8 cellular contexts compared by ENCODE assay signal in the genomic region with DNA sequence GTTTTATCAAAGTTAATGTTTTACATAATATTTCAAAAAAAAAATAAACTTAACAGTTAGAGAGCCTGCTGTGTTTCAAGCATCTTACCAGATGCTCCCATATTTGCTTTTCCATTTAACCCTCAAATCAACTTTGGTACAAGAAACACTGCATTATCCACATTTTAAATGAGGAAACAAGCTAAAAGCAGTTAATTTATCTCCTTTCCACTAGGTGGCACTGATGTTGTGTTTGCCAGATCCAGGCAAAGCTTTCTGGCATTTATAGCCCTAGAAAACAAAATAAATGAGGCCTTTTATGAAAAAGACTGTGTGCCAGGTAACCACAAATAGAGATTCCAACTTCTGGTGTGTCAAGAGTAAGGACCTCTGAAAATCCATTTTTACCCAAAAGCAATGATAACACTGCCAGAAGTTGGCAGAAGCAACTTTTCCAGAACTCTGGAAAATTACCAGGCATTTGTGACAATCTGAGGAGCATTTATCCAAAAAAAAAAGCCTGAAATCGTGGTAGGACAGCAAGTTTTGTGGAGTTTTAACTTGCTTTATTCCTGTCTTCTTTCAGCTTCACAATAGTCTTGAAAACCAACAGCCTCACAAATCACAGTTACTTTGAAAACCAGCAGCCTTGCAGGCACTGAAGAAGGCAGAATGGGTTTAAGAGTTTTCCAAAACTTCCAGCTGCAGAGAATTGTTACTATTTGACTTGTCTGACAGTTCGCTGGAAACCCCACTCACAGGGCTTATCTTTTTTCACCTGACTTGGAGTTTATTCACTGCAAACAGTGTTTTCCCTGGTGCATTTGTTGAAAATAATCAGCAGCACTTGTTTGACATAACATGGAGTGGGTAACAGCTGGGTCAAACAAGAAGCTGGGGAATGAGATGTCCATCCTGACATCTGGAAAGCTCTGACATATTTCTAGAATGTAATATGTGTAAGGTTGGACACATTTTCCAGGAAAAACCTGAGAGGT. TPM values are rescaled to one million over a fixed set of nuclear protein-coding genes. Genes with fewer than 3 reads are reported as not detected.
DNase-seq lines count a peak whose midpoint lies in the region; ATAC-seq and TF ChIP-seq lines count a peak whose summit lies in the region.

No MANE protein-coding gene starts in this region.

- no peaks in the 10 kb centered on the region for H3K9me2 ChIP-seq in GM23338 (ENCODE audit: insufficient read depth)

- H3K9me3 ChIP-seq in CD4-positive, alpha-beta memory T cell (ENCODE audit: control insufficient read depth in 1 of 2, low read length in 2 of 2) = no peaks in the 10 kb centered on the region
- H3K9me3 ChIP-seq in uterus = no peaks in the 10 kb centered on the region

- H3K4me1 ChIP-seq in CD4-positive, alpha-beta memory T cell (ENCODE audit: insufficient read depth, low read length) = no peaks in the 10 kb centered on the region
- peaks cover 5% of the 10 kb centered on the region; the same call in 1 of the 2 replicates for H3K4me1 ChIP-seq in GM23338 (ENCODE audit: insufficient read depth)
- H3K4me1 ChIP-seq in uterus = no peaks in the 10 kb centered on the region

- H3K36me3 Mint-ChIP-seq in CD4-positive, alpha-beta memory T cell = peaks cover 0 to 6% of the 10 kb centered on the region in 2 donors
- H3K36me3 Mint-ChIP-seq in GM23338 (ENCODE audit: low read depth) = no peaks in the 10 kb centered on the region

- H4K20me1 ChIP-seq in GM23338 (replicated peaks; ENCODE audit: insufficient read depth) = no peaks in the 10 kb centered on the region

- H3K4me2 ChIP-seq in GM23338 = no peak overlapping the region

- no peaks in the 10 kb centered on the region for H3K27me3 ChIP-seq in CD4-positive, alpha-beta memory T cell (ENCODE audit: insufficient read depth, low read length)
- H3K27me3 ChIP-seq in GM23338 (ENCODE audit: insufficient read depth) (no peaks in the 10 kb centered on the region), brain microvascular endothelial cell (replicated peaks) (no peaks in the 10 kb centered on the region), uterus (no peaks in the 10 kb centered on the region)

- TF ChIP-seq CTCF in GM23338 (conservative IDR thresholded peaks at IDR 0.05; ENCODE audit: low read depth in 2 of 2) (peak; percentile 77 to 90), brain microvascular endothelial cell (IDR thresholded peaks at IDR 0.05; ENCODE audit: low read depth, low read length, missing control alignments) (peak; percentile 73), uterus (IDR thresholded peaks at IDR 0.05) (peak; percentile 56 to 69 (median 69))

- no peaks in the 10 kb centered on the region for H3K36me3 ChIP-seq in CD4-positive, alpha-beta memory T cell (ENCODE audit: insufficient read depth, low read length)
- no peaks in the 10 kb centered on the region for H3K36me3 ChIP-seq in GM23338 (ENCODE audit: insufficient read depth)
- H3K36me3 ChIP-seq in brain microvascular endothelial cell (replicated peaks) = no peaks in the 10 kb centered on the region
- no peaks in the 10 kb centered on the region for H3K36me3 ChIP-seq in uterus

- H3K79me2 ChIP-seq in GM23338 (replicated peaks; ENCODE audit: insufficient read depth) = peaks cover 6% of the 10 kb centered on the region; the same call in 1 of the 2 replicates

- in situ Hi-C loops in brain microvascular endothelial cell (cut with HindIII; ENCODE audit: low pct_ligation_motif_present, low sequenced_read_pairs) = no loop called here

- TF ChIP-seq POLR2A in uterus (IDR thresholded peaks at IDR 0.05) = no peak

- H3F3A ChIP-seq in GM23338 (replicated peaks; ENCODE audit: low read depth) = no peaks in the 10 kb centered on the region

- intact Hi-C loops in CD4-positive, alpha-beta memory T cell (cut with micrococcal nuclease) = loop anchor here (1.0 to 2.0 kb wide), 4 partner anchors 9 to 286 kb away; partner anchors contain the start of genes FAM162A and WDR5B
- intact Hi-C loops in uterus (cut with DNase I; ENCODE audit: low total_unique reads) = no loop called here
- intact Hi-C loops in posterior vena cava (cut with DNase I) = loop anchor here in 1 of 2 donors (10.0 kb wide), 1 partner anchor 292 kb away; the partner anchor contains the start of gene PARP14

- H2AFZ ChIP-seq in GM23338 = no peak overlapping the region

- no peak overlapping the region for H3K4me3 Mint-ChIP-seq in CD4-positive, alpha-beta memory T cell
- no peak overlapping the region for H3K4me3 Mint-ChIP-seq in GM23338

- ATAC-seq in GM23338 (no peak), GM18861 (IDR thresholded peaks at IDR 0.05; ENCODE audit: unreplicated experiment) (no peak)

- POLR2A ChIA-PET in CD4-positive, alpha-beta memory T cell (lab: Charles Lee; ENCODE audit: partially characterized antibody) = interaction anchor here (0.6 to 1.9 kb wide), 7 partner anchors 10 to 847 kb away, joined by 3 to 32 read pairs (median 4); partner anchors contain the start of genes DTX3L, FAM162A, MIX23 and PARP9

- H3K4me1 Mint-ChIP-seq in CD4-positive, alpha-beta memory T cell = peaks cover 4 to 7% (median 5%) of the 10 kb centered on the region in 4 donors
- H3K4me1 Mint-ChIP-seq in GM23338 = peaks cover 6% of the 10 kb centered on the region

- CTCF ChIA-PET in CD4-positive, alpha-beta memory T cell (lab: Charles Lee; ENCODE audit: partially characterized antibody) = interaction anchor here (0.5 to 3.3 kb wide), 26 partner anchors 8 to 847 kb away, joined by 3 to 47 read pairs (median 4); partner anchors contain the start of genes FAM162A, MIX23, PARP14 and POLQ

- no peak overlapping the region for H3K27ac ChIP-seq in CD4-positive, alpha-beta memory T cell (ENCODE audit: low read depth, low read length)
- H3K27ac ChIP-seq in GM23338 (ENCODE audit: low read depth) = 0 out of 2 replicates have a peak overlapping the region, but pooled peaks have one; percentile 10
- H3K27ac ChIP-seq in brain microvascular endothelial cell = no peak overlapping the region
- H3K27ac ChIP-seq in uterus = peak overlapping the region; percentile 23 to 48

- peak overlapping the region in 1 of 7 donors; percentile 48 for H3K27ac Mint-ChIP-seq in CD4-positive, alpha-beta memory T cell
- no peak overlapping the region for H3K27ac Mint-ChIP-seq in GM23338

- no peak overlapping the region for H3K4me3 ChIP-seq in CD4-positive, alpha-beta memory T cell (ENCODE audit: low read length in 2 of 2)
- H3K4me3 ChIP-seq in GM23338 (no peak overlapping the region), brain microvascular endothelial cell (ENCODE audit: low read depth, low read length) (no peak overlapping the region), uterus (no peak overlapping the region)

- DNase-seq in CD4-positive, alpha-beta memory T cell = peak; percentile 40 to 55 (median 47)
- DNase-seq in GM23338 (ENCODE audit: low spot score) = peak; percentile 76
- peak; percentile 8 for DNase-seq in NCI-H748 treated with DMSO at 0.1 percent for 48 hours (lab: John Stamatoyannopoulos, UW)
- no peak for DNase-seq in brain microvascular endothelial cell
- peak; percentile 60 for DNase-seq in kidney tubule cell (ENCODE audit: low spot score)
- DNase-seq in uterus = no peak
- DNase-seq in posterior vena cava (ENCODE audit: low spot score) = no peak

- H3K27me3 Mint-ChIP-seq in CD4-positive, alpha-beta memory T cell = no peaks in the 10 kb centered on the region
- H3K27me3 Mint-ChIP-seq in GM23338 (ENCODE audit: insufficient read depth, low read depth, poor library complexity) = peaks cover 1% of the 10 kb centered on the region

- no peaks in the 10 kb centered on the region for H3K9me3 Mint-ChIP-seq in CD4-positive, alpha-beta memory T cell
- no peaks in the 10 kb centered on the region for H3K9me3 Mint-ChIP-seq in GM23338

RNA-seq across cellular contexts. Expression of gene FAM162A, which starts 9.2 kb away (rescaled TPM):
- 10 to 100 TPM; 31.1 to 32.8 TPM for total RNA-seq in CD4-positive, alpha-beta memory T cell
- 100 to 1,000 TPM in 1 of 2 donors, 10 to 100 TPM in 1; 96.6 to 136 TPM for polyA plus RNA-seq in CD4-positive, alpha-beta memory T cell
- 34.4 and 35.9 TPM in 2 replicates for total RNA-seq in GM23338 (2014; rRNA removed; shearing (Covaris generic))
- polyA plus RNA-seq in GM23338 (2016; fragmentation: Nextera tagmentation; extraction: Ambion mirVana) = 227 and 234 TPM in 2 replicates
- total RNA-seq in uterus (10 to 100 TPM; 17.6 to 99.9 (median 31.0) TPM), posterior vena cava (10 to 100 TPM; 31.5 to 36.9 TPM)

RNA-seq across cellular contexts. Expression of gene MIX23, which starts 10.1 kb away (rescaled TPM):
- total RNA-seq in CD4-positive, alpha-beta memory T cell = 10 to 100 TPM; 23.4 to 25.1 TPM
- polyA plus RNA-seq in CD4-positive, alpha-beta memory T cell = 1 to 10 TPM; 5.3 to 8.9 TPM
- total RNA-seq in GM23338 (2014; rRNA removed; shearing (Covaris generic)) = 57.7 and 84.9 TPM in 2 replicates
- polyA plus RNA-seq in GM23338 (2016; fragmentation: Nextera tagmentation; extraction: Ambion mirVana) = 146 and 162 TPM in 2 replicates
- total RNA-seq in uterus (10 to 100 TPM in 3 of 4 donors, not detected in 1; 14.1 to 20.1 (median 18.9) TPM), posterior vena cava (10 to 100 TPM; 13.8 to 16.3 TPM)

RNA-seq across cellular contexts. Expression of gene WDR5B, which starts 22.7 kb away (rescaled TPM):
- total RNA-seq in CD4-positive, alpha-beta memory T cell = 10 to 100 TPM; 19.2 to 19.4 TPM
- polyA plus RNA-seq in CD4-positive, alpha-beta memory T cell = 1 to 10 TPM; 1.0 to 2.3 TPM
- 2.4 and 2.7 TPM in 2 replicates for total RNA-seq in GM23338 (2014; rRNA removed; shearing (Covaris generic))
- 0.81 and 0.87 TPM in 2 replicates for polyA plus RNA-seq in GM23338 (2016; fragmentation: Nextera tagmentation; extraction: Ambion mirVana)
- total RNA-seq in uterus = 1 to 10 TPM; 2.4 to 9.8 (median 4.7) TPM
- total RNA-seq in posterior vena cava = 1 to 10 TPM; 4.0 to 4.9 TPM

Comparison
In these comparisons a context has a peak if more than half of its experiments do, and no peak if none do; other contexts are left out.
1. DNase-seq: peak in CD4-positive, alpha-beta memory T cell (5 of 5), GM23338 (single experiment), NCI-H748 treated with DMSO at 0.1 percent for 48 hours (single experiment) and kidney tubule cell (single experiment); none in brain microvascular endothelial cell (single experiment), uterus (0 of 2) and posterior vena cava (single experiment).
2. H3K27ac ChIP-seq: peak in GM23338 (single experiment) and uterus (2 of 2); none in CD4-positive, alpha-beta memory T cell (single experiment) and brain microvascular endothelial cell (single experiment).
3. Peak in every context shown above with its lines, with median percentiles within 50 percentile points of each other: CTCF ChIP-seq.